In genomic region chr13:61935710-61936109, GRCh38 we compare ENCODE assay signal across 25 cellular contexts.
A peak's percentile ranks its signal among the peaks of the same experiment; 100 is the strongest.
DNase-seq lines count a peak whose midpoint lies in the region; ATAC-seq, FAIRE-seq and TF ChIP-seq lines count a peak whose summit lies in the region.
"Had no signal": no experiment of that assay in that cellular context is flagged by ENCODE, and none has a peak within 500 bp of the region (broad histone marks: within the 10 kb centered on the region; RNA-seq: fewer than 3 reads in every experiment).

No MANE protein-coding gene starts in this region.

- H3K4me3 Mint-ChIP-seq in mesothelial cell of epicardium = no peak overlapping the region
- H3K4me3 Mint-ChIP-seq: CD14-positive monocyte; CD4-positive, alpha-beta T cell; GM23338; H9 had no signal

- no peak overlapping the region for H3K27ac Mint-ChIP-seq in mesothelial cell of epicardium
- H3K27ac Mint-ChIP-seq: CD14-positive monocyte; CD4-positive, alpha-beta T cell; GM23338; H9 had no signal

- no peaks in the 10 kb centered on the region for H4K20me1 ChIP-seq in MM.1S (ENCODE audit: insufficient read depth, low read length)
- H4K20me1 ChIP-seq: BLaER1 treated with 17β-estradiol and CSF1 and Interleukin-3, amounts not matched to agents 10 nM and 100 nM had no signal

- no peaks in the 10 kb centered on the region for H3K9me3 Mint-ChIP-seq in mesothelial cell of epicardium
- H3K9me3 Mint-ChIP-seq: GM23338, H9 had no signal

- TF ChIP-seq POLR2A in GM12891 (IDR thresholded peaks at IDR 0.05; ENCODE audit: low read depth, low read length) = no peak

- H2AFZ ChIP-seq in MM.1S (ENCODE audit: low read length) = no peak overlapping the region
- H2AFZ ChIP-seq: GM23338 had no signal

- H3K36me3 ChIP-seq in MM.1S (replicated peaks; ENCODE audit: insufficient read depth, low read length) = no peaks in the 10 kb centered on the region
- H3K36me3 ChIP-seq: BE2C; BLaER1 treated with 17β-estradiol and CSF1 and Interleukin-3, amounts not matched to agents 10 nM and 100 nM had no signal

- no peak overlapping the region for H3K27ac ChIP-seq in MM.1S (ENCODE audit: low read length)
- H3K27ac ChIP-seq: A549; BLaER1 treated with 17β-estradiol and CSF1 and Interleukin-3, amounts not matched to agents 10 nM and 100 nM had no signal

- no peaks in the 10 kb centered on the region for H3K4me1 ChIP-seq in MM.1S (ENCODE audit: low read length)
- H3K4me1 ChIP-seq: A549, BE2C had no signal

- no peaks in the 10 kb centered on the region for H3K9me2 ChIP-seq in MM.1S (replicated peaks; ENCODE audit: insufficient read depth, low read length)

- ATAC-seq in GM18868 (IDR thresholded peaks at IDR 0.05; ENCODE audit: unreplicated experiment) (peak; percentile 39), HG02840 (IDR thresholded peaks at IDR 0.05; ENCODE audit: low FRiP score, unreplicated experiment) (no peak), HG03342 (IDR thresholded peaks at IDR 0.05; ENCODE audit: unreplicated experiment) (no peak)
- ATAC-seq: A549, GM23338, HCT116 had no signal

- no peak overlapping the region for H3K4me2 ChIP-seq in MM.1S (ENCODE audit: low read depth, low read length)
- H3K4me2 ChIP-seq: A549; BLaER1 treated with 17β-estradiol and CSF1 and Interleukin-3, amounts not matched to agents 10 nM and 100 nM; GM23338 had no signal

- TF ChIP-seq CTCF in MM.1S (IDR thresholded peaks at IDR 0.05; ENCODE audit: low read length) (no peak), mesothelial cell of epicardium (IDR thresholded peaks at IDR 0.05; ENCODE audit: unreplicated experiment) (no peak)

- H3K4me1 Mint-ChIP-seq in mesothelial cell of epicardium = no peaks in the 10 kb centered on the region
- H3K4me1 Mint-ChIP-seq: CD14-positive monocyte, GM23338, H9 had no signal

- no peaks in the 10 kb centered on the region for H3K36me3 Mint-ChIP-seq in mesothelial cell of epicardium
- H3K36me3 Mint-ChIP-seq: CD14-positive monocyte had no signal

- H3K79me2 ChIP-seq in MM.1S (ENCODE audit: low read length) = no peaks in the 10 kb centered on the region

- H3K27me3 ChIP-seq in MM.1S (replicated peaks; ENCODE audit: insufficient read depth, low read length) = no peaks in the 10 kb centered on the region
- H3K27me3 ChIP-seq: BE2C; BLaER1 treated with 17β-estradiol and CSF1 and Interleukin-3, amounts not matched to agents 10 nM and 100 nM had no signal

- H3K9me3 ChIP-seq in MM.1S (replicated peaks; ENCODE audit: insufficient read depth, low read length) = no peaks in the 10 kb centered on the region
- H3K9me3 ChIP-seq: A549; BE2C; BLaER1 treated with 17β-estradiol and CSF1 and Interleukin-3, amounts not matched to agents 10 nM and 100 nM had no signal

- no peak for DNase-seq in GM12891 (ENCODE audit: insufficient read length, low spot score)
- DNase-seq in MM.1S = peak; percentile 6
- DNase-seq in RPMI8226 = peak; percentile 19
- no peak for DNase-seq in mesothelial cell of epicardium (ENCODE audit: low spot score in 2 of 2, unreplicated experiment in 2 of 2)
- no peak for DNase-seq in EL
- DNase-seq: 8988T; ACHN; AML-193; BE2C; Calu3; CD4-positive, alpha-beta T cell; COR-L47; DMS79 treated with DMSO at 0.1 percent for 48 hours; H9 had no signal

- peaks cover 11% of the 10 kb centered on the region for H3K27me3 Mint-ChIP-seq in mesothelial cell of epicardium (ENCODE audit: low read depth)
- H3K27me3 Mint-ChIP-seq: CD4-positive, alpha-beta T cell had no signal

- H3K9ac ChIP-seq in MM.1S (ENCODE audit: low read length) = no peak overlapping the region
- H3K9ac ChIP-seq: BLaER1 treated with 17β-estradiol and CSF1 and Interleukin-3, amounts not matched to agents 10 nM and 100 nM had no signal

- no peak for FAIRE-seq in GM12891 (lab: Jason Lieb, UNC)
- FAIRE-seq: A549, G401.6, GM18507, GM19239 had no signal

- H3F3A ChIP-seq in MM.1S (ENCODE audit: insufficient read depth, low read length) = no peaks in the 10 kb centered on the region

- H3K4me3 ChIP-seq in MM.1S (ENCODE audit: low read length) = no peak overlapping the region
- H3K4me3 ChIP-seq: A549; BLaER1 treated with 17β-estradiol and CSF1 and Interleukin-3, amounts not matched to agents 10 nM and 100 nM; GM23338 had no signal

TF ChIP-seq in GM12891, 5 proteins besides CTCF, POLR2A, EP300 and RAD21:
- TF ChIP-seq SPI1 (IDR thresholded peaks at IDR 0.05; ENCODE audit: low read depth, low read length) = peak; percentile 87
- TF ChIP-seq PAX5 (IDR thresholded peaks at IDR 0.05; ENCODE audit: insufficient read depth, low read length, severe bottlenecking) = no peak

Comparison
In these comparisons a context has a peak if more than half of its experiments do, and no peak if none do; other contexts are left out.
1. DNase-seq: peak in MM.1S (single experiment) and RPMI8226 (single experiment); none in GM12891 (single experiment), mesothelial cell of epicardium (0 of 2) and EL (single experiment).